Comparison of ENCODE assay signal across 10 cellular contexts in genomic region chr6:136548582-136549330, GRCh38. TPM values are rescaled to one million over a fixed set of nuclear protein-coding genes. Genes with fewer than 3 reads are reported as not detected.
DNase-seq lines count a peak whose midpoint lies in the region; ATAC-seq and TF ChIP-seq lines count a peak whose summit lies in the region.
"Had no signal": no experiment of that assay in that cellular context is flagged by ENCODE, and none has a peak within 500 bp of the region (broad histone marks: within the 10 kb centered on the region; RNA-seq: fewer than 3 reads in every experiment).

No MANE protein-coding gene starts in this region.

- H3K9ac ChIP-seq in mucosa of rectum (ENCODE audit: low read depth in 1 of 2, low read length in 2 of 2): peak overlapping the region; percentile 61 to 91

- intact Hi-C loops in right cardiac atrium (cut with DNase I) (no loop called here), cardiac septum (cut with DNase I) (no loop called here), upper lobe of right lung (cut with DNase I) (no loop called here), heart left ventricle (cut with DNase I) (loop anchor here in 2 of 10 donors (10.0 kb wide), 1 partner anchor 1044 kb away; no protein-coding TSS in a partner anchor)

- H3K36me3 ChIP-seq in mucosa of rectum (ENCODE audit: control insufficient read depth in 2 of 2, insufficient read depth in 2 of 2, low read length in 2 of 2): no peaks in the 10 kb centered on the region
- H3K36me3 ChIP-seq in upper lobe of right lung: no peaks in the 10 kb centered on the region
- no peaks in the 10 kb centered on the region for H3K36me3 ChIP-seq in heart left ventricle

- 66% methylated on average over 14 of the region's 14 CpGs for WGBS in right cardiac atrium
- 68 to 74% (median 70%) methylated on average over 14 of the region's 14 CpGs for WGBS in heart left ventricle, 4 donors

- no peaks in the 10 kb centered on the region for H3K9me3 ChIP-seq in right cardiac atrium (ENCODE audit: control insufficient read depth, low read length)
- no peaks in the 10 kb centered on the region for H3K9me3 ChIP-seq in mucosa of rectum (ENCODE audit: control insufficient read depth in 2 of 2, low read length in 2 of 2)
- no peaks in the 10 kb centered on the region for H3K9me3 ChIP-seq in upper lobe of right lung
- H3K9me3 ChIP-seq in heart left ventricle: no peaks in the 10 kb centered on the region

- TF ChIP-seq CTCF in upper lobe of right lung (IDR thresholded peaks at IDR 0.05) (no peak), heart left ventricle (IDR thresholded peaks at IDR 0.05) (no peak)

- H3K4me1 ChIP-seq in right cardiac atrium (ENCODE audit: control insufficient read depth, insufficient read depth, low read length): peaks cover 2% of the 10 kb centered on the region
- H3K4me1 ChIP-seq in mucosa of rectum (ENCODE audit: control insufficient read depth in 2 of 2, insufficient read depth in 2 of 2, low read length in 2 of 2): peaks cover 5 to 16% of the 10 kb centered on the region in 2 donors
- peaks cover 12% of the 10 kb centered on the region for H3K4me1 ChIP-seq in upper lobe of right lung
- peaks cover 0 to 22% (median 14%) of the 10 kb centered on the region in 12 donors for H3K4me1 ChIP-seq in heart left ventricle

- DNase-seq in right cardiac atrium (no peak), cardiac septum (ENCODE audit: low spot score) (no peak), dermis blood vessel endothelial cell (peak; percentile 4), upper lobe of right lung (no peak), islet precursor cell (no peak), HuH-7 (ENCODE audit: low spot score) (no peak), heart left ventricle (no peak)
- DNase-seq: NCI-H2029 treated with DMSO at 0.1 percent for 48 hours, SW 1271 had no signal

- H3K27me3 ChIP-seq in right cardiac atrium (ENCODE audit: control insufficient read depth, insufficient read depth) (no peaks in the 10 kb centered on the region), mucosa of rectum (ENCODE audit: control insufficient read depth in 2 of 2, insufficient read depth in 2 of 2, low read length in 2 of 2) (no peaks in the 10 kb centered on the region), upper lobe of right lung (peaks cover 7% of the 10 kb centered on the region), heart left ventricle (peaks cover 0 to 46% (median 6%) of the 10 kb centered on the region in 9 donors)

- ATAC-seq in right cardiac atrium (no peak), upper lobe of right lung (no peak), heart left ventricle (no peak)

- H3K4me3 ChIP-seq in right cardiac atrium (ENCODE audit: low read length): peak overlapping the region; percentile 80
- H3K4me3 ChIP-seq in mucosa of rectum (ENCODE audit: low read length in 2 of 2): peak overlapping the region; percentile 79 to 91
- H3K4me3 ChIP-seq in upper lobe of right lung: peak overlapping the region; percentile 69
- H3K4me3 ChIP-seq in heart left ventricle: peak overlapping the region in 4 of 12 donors; percentile 72 to 89 (median 84)

- no peak overlapping the region for H3K27ac ChIP-seq in right cardiac atrium (ENCODE audit: low read length)
- H3K27ac ChIP-seq in mucosa of rectum (ENCODE audit: low read depth in 2 of 2, low read length in 2 of 2): peak overlapping the region in 1 of 2 donors; percentile 83
- H3K27ac ChIP-seq in upper lobe of right lung: no peak overlapping the region
- no peak overlapping the region for H3K27ac ChIP-seq in heart left ventricle

- no peak for TF ChIP-seq POLR2A in heart left ventricle (IDR thresholded peaks at IDR 0.05)

RNA-seq across cellular contexts. Expression of gene MAP7, which starts 1.5 kb away (rescaled TPM):
- total RNA-seq in right cardiac atrium (1 to 10 TPM; 1.3 to 2.5 (median 1.8) TPM), cardiac septum (1.5 TPM), dermis blood vessel endothelial cell (0.34 and 1.1 TPM in 2 replicates), upper lobe of right lung (23.2 TPM), heart left ventricle (1 to 10 TPM; 1.0 to 3.2 (median 2.5) TPM)
- polyA plus RNA-seq in right cardiac atrium (0.79 TPM), heart left ventricle (1 to 10 TPM in 1 of 2 donors, under 1 TPM in 1; 0.86 to 1.1 TPM)
